15 cellular contexts compared by ENCODE assay signal in the genomic region with DNA sequence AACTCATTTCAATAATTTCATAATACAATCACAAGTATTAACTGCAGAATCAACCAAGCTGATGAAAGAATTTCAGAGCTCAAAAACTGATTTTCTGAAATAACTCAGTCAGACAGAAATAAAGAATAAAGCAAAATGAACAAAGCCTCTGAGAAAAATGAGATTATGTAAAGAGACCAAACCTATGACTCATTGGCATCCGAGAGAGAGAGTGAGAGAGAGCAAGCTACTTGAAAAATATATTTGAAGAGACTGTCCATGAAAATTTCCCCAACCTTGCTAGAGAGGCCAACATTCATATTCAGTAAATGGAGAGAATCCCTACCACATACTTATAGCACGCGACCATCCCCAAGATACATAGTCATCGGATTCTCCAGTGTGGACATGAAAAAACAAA.
DNase-seq lines count a peak whose midpoint lies in the region; ATAC-seq and TF ChIP-seq lines count a peak whose summit lies in the region.
"Had no signal": no experiment of that assay in that cellular context is flagged by ENCODE, and none has a peak within 500 bp of the region (broad histone marks: within the 10 kb centered on the region; RNA-seq: fewer than 3 reads in every experiment).

No MANE protein-coding gene starts in this region.

- no peaks in the 10 kb centered on the region for H3K4me1 Mint-ChIP-seq in WTC11
- H3K4me1 Mint-ChIP-seq: CD4-positive, CD25-positive, alpha-beta regulatory T cell had no signal

- H3K4me3 ChIP-seq in SK-N-SH (ENCODE audit: low read depth in 2 of 2, low read length in 1 of 2), result no peak overlapping the region
- no peak overlapping the region for H3K4me3 ChIP-seq in epithelial cell of esophagus (ENCODE audit: low read length)
- H3K4me3 ChIP-seq in GM23248, result no peak overlapping the region
- H3K4me3 ChIP-seq: BLaER1 treated with 17β-estradiol and CSF1 and Interleukin-3, amounts not matched to agents 10 nM and 100 nM; GM12878; HAP-1 had no signal

- H3K4me2 ChIP-seq in SK-N-SH, result no peak overlapping the region
- H3K4me2 ChIP-seq in GM23248 (ENCODE audit: unreplicated experiment), result no peak overlapping the region
- H3K4me2 ChIP-seq: BLaER1 treated with 17β-estradiol and CSF1 and Interleukin-3, amounts not matched to agents 10 nM and 100 nM had no signal

- no peaks in the 10 kb centered on the region; the same call in 1 of the 2 replicates for H3K9me2 ChIP-seq in SK-N-SH
- no peaks in the 10 kb centered on the region for H3K9me2 ChIP-seq in GM23248 (ENCODE audit: insufficient read depth)

- POLR2A ChIA-PET in SK-N-SH (lab: Yijun Ruan, JAX) (no interaction called here), WTC11 (lab: Charles Lee) (no interaction called here)

- H3K27ac ChIP-seq in SK-N-SH (ENCODE audit: low read depth in 2 of 2, low read length in 1 of 2) (0 out of 4 replicates have a peak overlapping the region, but pooled peaks of 1 of the 2 experiments have one; percentile 8), GM23248 (no peak overlapping the region)
- H3K27ac ChIP-seq: BLaER1 treated with 17β-estradiol and CSF1 and Interleukin-3, amounts not matched to agents 10 nM and 100 nM had no signal

- TF ChIP-seq RAD21 in SK-N-SH (IDR thresholded peaks at IDR 0.05; ENCODE audit: low read length), result no peak

- H4K20me1 ChIP-seq in SK-N-SH (ENCODE audit: insufficient read depth) (no peaks in the 10 kb centered on the region), GM23248 (ENCODE audit: insufficient read depth) (no peaks in the 10 kb centered on the region)
- H4K20me1 ChIP-seq: BLaER1 treated with 17β-estradiol and CSF1 and Interleukin-3, amounts not matched to agents 10 nM and 100 nM had no signal

- DNase-seq in SK-N-SH (no peak), astrocyte of the hippocampus (ENCODE audit: low read depth, low spot score) (peak; percentile 4), epithelial cell of esophagus (ENCODE audit: low read depth) (peak; percentile 17), inferior parietal cortex (ENCODE audit: extremely low spot score) (peak; percentile 5), WTC11 (ENCODE audit: low spot score) (no peak), hypothalamus (lab: John Stamatoyannopoulos, UW) (no peak), T-helper 9 cell (no peak), GM23248 (no peak)
- DNase-seq: ACHN; CD4-positive, CD25-positive, alpha-beta regulatory T cell; DMS79; GOT3 had no signal

- H3K4me3 Mint-ChIP-seq in WTC11, result no peak overlapping the region
- H3K4me3 Mint-ChIP-seq: CD4-positive, CD25-positive, alpha-beta regulatory T cell had no signal

- in situ Hi-C loops in GM23248 (cut with MboI), result no loop called here

- H3K36me3 Mint-ChIP-seq in WTC11, result no peaks in the 10 kb centered on the region
- H3K36me3 Mint-ChIP-seq: CD4-positive, CD25-positive, alpha-beta regulatory T cell had no signal

- H3K36me3 ChIP-seq in SK-N-SH (replicated peaks in 1 of 2; ENCODE audit: control insufficient read depth in 1 of 2, insufficient read depth in 2 of 2, low read length in 1 of 2) (no peaks in the 10 kb centered on the region), GM23248 (ENCODE audit: low read depth) (no peaks in the 10 kb centered on the region)
- H3K36me3 ChIP-seq: BLaER1 treated with 17β-estradiol and CSF1 and Interleukin-3, amounts not matched to agents 10 nM and 100 nM; HAP-1 had no signal

- no peak for TF ChIP-seq CTCF in SK-N-SH (IDR thresholded peaks at IDR 0.05)
- TF ChIP-seq CTCF in epithelial cell of esophagus (IDR thresholded peaks at IDR 0.05; ENCODE audit: insufficient read depth, low read depth, low read length, missing control alignments), result no peak
- no peak for TF ChIP-seq CTCF in WTC11 (IDR thresholded peaks at IDR 0.05)

- peak overlapping the region; percentile 60; the same call in 1 of the 2 replicates for H2AFZ ChIP-seq in SK-N-SH (ENCODE audit: low read depth)
- H2AFZ ChIP-seq in GM23248, result no peak overlapping the region

- no peak overlapping the region for H3K27ac Mint-ChIP-seq in WTC11
- H3K27ac Mint-ChIP-seq: CD4-positive, CD25-positive, alpha-beta regulatory T cell had no signal

- H3K9ac ChIP-seq in SK-N-SH (no peak overlapping the region), GM23248 (no peak overlapping the region)
- H3K9ac ChIP-seq: BLaER1 treated with 17β-estradiol and CSF1 and Interleukin-3, amounts not matched to agents 10 nM and 100 nM had no signal

- 72% methylated on average over 4 of the region's 4 CpGs for WGBS in SK-N-SH (ENCODE audit: low lambda C conversion rate)
- WGBS in GM23248 (ENCODE audit: low coverage in 1 of 2, low lambda C conversion rate in 2 of 2, missing lambda C conversion rate in 2 of 2), 2 experiments, result 71 to 75% methylated on average over 4 of the region's 4 CpGs

- no peaks in the 10 kb centered on the region for H3K27me3 Mint-ChIP-seq in WTC11 (ENCODE audit: low read depth)
- H3K27me3 Mint-ChIP-seq: CD4-positive, CD25-positive, alpha-beta regulatory T cell had no signal

- CTCF ChIA-PET in SK-N-SH (lab: Yijun Ruan, JAX) (no interaction called here), WTC11 (lab: Charles Lee) (no interaction called here)

- no peaks in the 10 kb centered on the region for H3K79me2 ChIP-seq in SK-N-SH (ENCODE audit: insufficient read depth)
- no peaks in the 10 kb centered on the region for H3K79me2 ChIP-seq in GM23248 (ENCODE audit: insufficient read depth)

- no peak for ATAC-seq in WTC11
- ATAC-seq: GM12878 had no signal

- no peak for TF ChIP-seq EP300 in SK-N-SH (IDR thresholded peaks at IDR 0.05; ENCODE audit: borderline replicate concordance in 1 of 2, low read depth in 1 of 2, low read length in 1 of 2)

- H3K4me1 ChIP-seq in SK-N-SH (ENCODE audit: control insufficient read depth in 1 of 2, insufficient read depth in 2 of 2, low read depth in 1 of 2, low read length in 1 of 2), result no peaks in the 10 kb centered on the region
- no peaks in the 10 kb centered on the region for H3K4me1 ChIP-seq in GM23248 (ENCODE audit: insufficient read depth)
- H3K4me1 ChIP-seq: BLaER1 treated with 17β-estradiol and CSF1 and Interleukin-3, amounts not matched to agents 10 nM and 100 nM; HAP-1 had no signal

- H3F3A ChIP-seq in SK-N-SH (replicated peaks; ENCODE audit: insufficient read depth) (no peaks in the 10 kb centered on the region), GM23248 (ENCODE audit: insufficient read depth) (no peaks in the 10 kb centered on the region)

- H3K9me3 ChIP-seq in SK-N-SH (no peaks in the 10 kb centered on the region), GM23248 (ENCODE audit: low read depth) (no peaks in the 10 kb centered on the region)
- H3K9me3 ChIP-seq: BLaER1 treated with 17β-estradiol and CSF1 and Interleukin-3, amounts not matched to agents 10 nM and 100 nM; HAP-1 had no signal

- H3K9me3 Mint-ChIP-seq in WTC11, result no peaks in the 10 kb centered on the region

- H3K27me3 ChIP-seq in SK-N-SH (ENCODE audit: insufficient read depth), result no peaks in the 10 kb centered on the region
- no peaks in the 10 kb centered on the region for H3K27me3 ChIP-seq in GM23248 (replicated peaks; ENCODE audit: insufficient read depth)
- H3K27me3 ChIP-seq: BLaER1 treated with 17β-estradiol and CSF1 and Interleukin-3, amounts not matched to agents 10 nM and 100 nM had no signal

TF ChIP-seq in SK-N-SH, 30 proteins besides CTCF, POLR2A, EP300 and RAD21:
- TF ChIP-seq FOSL2 (IDR thresholded peaks at IDR 0.05; ENCODE audit: borderline replicate concordance, low read depth) (0 out of 2 replicates have a peak, but pooled peaks have one; percentile 35), JUND (IDR thresholded peaks at IDR 0.05) (0 out of 2 replicates have a peak, but pooled peaks have one; percentile 6)
- TF ChIP-seq, protein P1, sequence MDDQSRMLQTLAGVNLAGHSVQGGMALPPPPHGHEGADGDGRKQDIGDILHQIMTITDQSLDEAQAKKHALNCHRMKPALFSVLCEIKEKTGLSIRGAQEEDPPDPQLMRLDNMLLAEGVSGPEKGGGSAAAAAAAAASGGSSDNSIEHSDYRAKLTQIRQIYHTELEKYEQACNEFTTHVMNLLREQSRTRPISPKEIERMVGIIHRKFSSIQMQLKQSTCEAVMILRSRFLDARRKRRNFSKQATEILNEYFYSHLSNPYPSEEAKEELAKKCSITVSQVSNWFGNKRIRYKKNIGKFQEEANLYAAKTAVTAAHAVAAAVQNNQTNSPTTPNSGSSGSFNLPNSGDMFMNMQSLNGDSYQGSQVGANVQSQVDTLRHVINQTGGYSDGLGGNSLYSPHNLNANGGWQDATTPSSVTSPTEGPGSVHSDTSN (IDR thresholded peaks at IDR 0.05), result no peak

TF ChIP-seq in WTC11, 78 proteins besides CTCF, POLR2A, EP300 and RAD21 (continues in another document):
- no peak for TF ChIP-seq AR (CRISPR knock-in tag; IDR thresholded peaks at IDR 0.05)

Comparison
In these comparisons a context has a peak if more than half of its experiments do, and no peak if none do; other contexts are left out.
1. DNase-seq: peak in astrocyte of the hippocampus (single experiment), epithelial cell of esophagus (single experiment) and inferior parietal cortex (single experiment); none in SK-N-SH (single experiment), WTC11 (single experiment), hypothalamus (0 of 51), T-helper 9 cell (single experiment) and GM23248 (single experiment).